In the genomic region with DNA sequence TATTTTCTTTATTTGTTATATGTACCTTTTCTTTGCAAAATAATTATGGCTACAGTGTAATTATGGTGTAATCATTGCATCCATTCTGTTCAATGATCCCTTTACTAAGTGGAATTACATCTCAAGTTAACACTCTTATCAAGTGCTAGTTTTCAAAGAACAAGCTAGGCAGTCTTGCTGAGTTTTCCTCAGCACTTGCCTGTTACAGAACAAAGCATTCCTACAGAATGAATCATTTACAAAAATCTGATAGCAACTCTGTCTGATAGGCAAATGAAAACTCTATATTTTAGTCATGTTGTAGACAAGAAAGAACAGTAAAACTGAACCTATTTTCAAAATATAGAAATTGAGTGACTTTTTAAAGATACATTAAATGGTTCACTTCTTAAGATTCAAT, we compare ENCODE assay signal across 16 cellular contexts.
DNase-seq lines count a peak whose midpoint lies in the region; ATAC-seq and TF ChIP-seq lines count a peak whose summit lies in the region.
"Had no signal": no experiment of that assay in that cellular context is flagged by ENCODE, and none has a peak within 500 bp of the region (broad histone marks: within the 10 kb centered on the region; RNA-seq: fewer than 3 reads in every experiment).

No MANE protein-coding gene starts in this region.

- H3K27ac ChIP-seq in mesendoderm (ENCODE audit: low read depth, low read length), result no peak overlapping the region
- H3K27ac ChIP-seq in esophagus squamous epithelium, result no peak overlapping the region
- H3K27ac ChIP-seq: A549, PC-9 had no signal

- H2BK15ac ChIP-seq in mesendoderm (replicated peaks; ENCODE audit: low read depth), result no peak overlapping the region

- H2BK5ac ChIP-seq in mesendoderm (ENCODE audit: low read length), result no peak overlapping the region

- H3K4me3 Mint-ChIP-seq in immature natural killer cell, result no peak overlapping the region
- H3K4me3 Mint-ChIP-seq: CD14-positive monocyte had no signal

- no peak overlapping the region for H3K4me2 ChIP-seq in mesendoderm (ENCODE audit: low read length)
- H3K4me2 ChIP-seq: A549, PC-9 had no signal

- H3K36me3 ChIP-seq in mesendoderm (ENCODE audit: control insufficient read depth, insufficient read depth, low read length) (no peaks in the 10 kb centered on the region), esophagus squamous epithelium (no peaks in the 10 kb centered on the region)

- no peak overlapping the region for H3K23ac ChIP-seq in mesendoderm (ENCODE audit: low read length)

- TF ChIP-seq POLR2A in esophagus squamous epithelium (IDR thresholded peaks at IDR 0.05), result no peak

- H2BK120ac ChIP-seq in mesendoderm (ENCODE audit: low read depth, low read length), result no peak overlapping the region

- no peak overlapping the region for H4K8ac ChIP-seq in mesendoderm (ENCODE audit: low read depth, low read length)

- H3K4me3 ChIP-seq in choroid plexus epithelial cell (ENCODE audit: low read depth, low read length) (no peak overlapping the region), mesendoderm (ENCODE audit: low read length) (no peak overlapping the region), esophagus squamous epithelium (no peak overlapping the region)
- H3K4me3 ChIP-seq: A549, PC-9 had no signal

- peaks cover 0 to 6% (median 0%) of the 10 kb centered on the region in 6 donors for H3K9me3 Mint-ChIP-seq in immature natural killer cell

- no peak overlapping the region for H3K18ac ChIP-seq in mesendoderm (ENCODE audit: low read length)

- no peak overlapping the region for H3K27ac Mint-ChIP-seq in immature natural killer cell
- H3K27ac Mint-ChIP-seq: CD14-positive monocyte had no signal

- H3K27me3 Mint-ChIP-seq in immature natural killer cell (ENCODE audit: low read depth in 3 of 3), result peaks cover 0 to 4% (median 3%) of the 10 kb centered on the region in 3 donors

- H3K4ac ChIP-seq in mesendoderm (ENCODE audit: low read depth, low read length), result no peak overlapping the region

- no peak overlapping the region for H2AK5ac ChIP-seq in mesendoderm (ENCODE audit: low read length)

- H3K79me2 ChIP-seq in mesendoderm (ENCODE audit: control insufficient read depth, insufficient read depth, low read length), result no peaks in the 10 kb centered on the region

- H3K9ac ChIP-seq in mesendoderm (ENCODE audit: low read length), result no peak overlapping the region

- no peaks in the 10 kb centered on the region for H3K79me1 ChIP-seq in mesendoderm (ENCODE audit: low read length)

- no peak for TF ChIP-seq CTCF in choroid plexus epithelial cell (conservative IDR thresholded peaks at IDR 0.05; ENCODE audit: low read depth, low read length)
- TF ChIP-seq CTCF in esophagus squamous epithelium (IDR thresholded peaks at IDR 0.05), result no peak

- peak; percentile 16 for DNase-seq in A172 (ENCODE audit: low spot score)
- peak; percentile 0 for DNase-seq in LHCN-M2 (ENCODE audit: low read depth)
- peak; percentile 6 for DNase-seq in choroid plexus epithelial cell (ENCODE audit: low read depth)
- DNase-seq in mesendoderm, result peak; percentile 91
- no peak for DNase-seq in immature natural killer cell
- no peak for DNase-seq in esophagus squamous epithelium (lab: John Stamatoyannopoulos, UW)
- DNase-seq: DMS53, MV-4-11, NCI-H1436 treated with DMSO at 0.1 percent for 48 hours, NCI-H446 treated with DMSO at 0.1 percent for 48 hours, NCI-H748 treated with DMSO at 0.1 percent for 48 hours had no signal

- no peak overlapping the region for H4K5ac ChIP-seq in mesendoderm (ENCODE audit: low read length)

- H3K4me1 ChIP-seq in mesendoderm (ENCODE audit: control insufficient read depth, low read depth, low read length), result peaks cover 3% of the 10 kb centered on the region
- no peaks in the 10 kb centered on the region for H3K4me1 ChIP-seq in esophagus squamous epithelium
- H3K4me1 ChIP-seq: A549 had no signal

- no peaks in the 10 kb centered on the region for H3K36me3 Mint-ChIP-seq in immature natural killer cell
- H3K36me3 Mint-ChIP-seq: CD14-positive monocyte had no signal

- no peaks in the 10 kb centered on the region for H3K4me1 Mint-ChIP-seq in immature natural killer cell
- H3K4me1 Mint-ChIP-seq: CD14-positive monocyte had no signal

- ATAC-seq in HG03460 (IDR thresholded peaks at IDR 0.05; ENCODE audit: unreplicated experiment), result no peak
- ATAC-seq in GM19351 (IDR thresholded peaks at IDR 0.05; ENCODE audit: unreplicated experiment), result no peak
- ATAC-seq: A549 had no signal

- H3K27me3 ChIP-seq in mesendoderm (ENCODE audit: insufficient read depth, low read length, poor library complexity) (no peaks in the 10 kb centered on the region), esophagus squamous epithelium (no peaks in the 10 kb centered on the region)

- H3K9me3 ChIP-seq in esophagus squamous epithelium, result no peaks in the 10 kb centered on the region
- H3K9me3 ChIP-seq: A549 had no signal

- intact Hi-C loops in esophagus squamous epithelium (cut with DNase I), result no loop called here

- no peak overlapping the region for H3K56ac ChIP-seq in mesendoderm (ENCODE audit: low read length)

Comparison
In these comparisons a context has a peak if more than half of its experiments do, and no peak if none do; other contexts are left out.
1. DNase-seq: peak in A172 (single experiment), LHCN-M2 (single experiment), choroid plexus epithelial cell (single experiment) and mesendoderm (single experiment); none in immature natural killer cell (0 of 3) and esophagus squamous epithelium (single experiment).